Comparison of ENCODE assay signal across 23 cellular contexts in genomic region chr19:55242517-55242916, GRCh38. TPM values are rescaled to one million over a fixed set of nuclear protein-coding genes. Genes with fewer than 3 reads are reported as not detected.
A peak's percentile ranks its signal among the peaks of the same experiment; 100 is the strongest.
DNase-seq lines count a peak whose midpoint lies in the region; ATAC-seq, FAIRE-seq and TF ChIP-seq lines count a peak whose summit lies in the region.
"Had no signal": no experiment of that assay in that cellular context is flagged by ENCODE, and none has a peak within 500 bp of the region (broad histone marks: within the 10 kb centered on the region; RNA-seq: fewer than 3 reads in every experiment).

No MANE protein-coding gene starts in this region.

- no peak overlapping the region for H3K4me3 Mint-ChIP-seq in MCF 10A (ENCODE audit: unreplicated experiment)
- H3K4me3 Mint-ChIP-seq in activated CD8-positive, alpha-beta T cell treated with anti-CD3 and anti-CD28 coated beads for 36 hours, result no peak overlapping the region
- H3K4me3 Mint-ChIP-seq: CD4-positive, alpha-beta T cell had no signal

- H2AK5ac ChIP-seq in H1 (ENCODE audit: low read depth, low read length), result no peak overlapping the region

- H4K20me1 ChIP-seq in H1 (replicated peaks in 1 of 2; ENCODE audit: control insufficient read depth in 1 of 2, insufficient read depth in 2 of 2, low read length in 2 of 2), result peaks cover 1 to 20% of the 10 kb centered on the region in 2 experiments

- H3K9me3 Mint-ChIP-seq in MCF 10A (ENCODE audit: unreplicated experiment), result no peaks in the 10 kb centered on the region
- H3K9me3 Mint-ChIP-seq in activated CD8-positive, alpha-beta T cell treated with anti-CD3 and anti-CD28 coated beads for 36 hours, result no peaks in the 10 kb centered on the region
- H3K9me3 Mint-ChIP-seq: CD4-positive, alpha-beta T cell had no signal

- no peak overlapping the region for H3K4ac ChIP-seq in H1 (replicated peaks; ENCODE audit: insufficient read length, low read depth, low read length)

- WGBS in H1 (ENCODE audit: extremely low coverage in 1 of 2, insufficient coverage in 1 of 2, insufficient read length in 1 of 2, insufficient replicate concordance in 2 of 2, low coverage in 1 of 2, low lambda C conversion rate in 2 of 2, missing lambda C conversion rate in 1 of 2), 2 experiments, result 88% methylated on average over 6 of the region's 7 CpGs; no CpG with 5 or more reads in 1 of the 2 experiments
- 76 to 77% methylated on average over 7 of the region's 7 CpGs for WGBS in aorta, 2 donors

- peak overlapping the region; percentile 55 for H3K27ac Mint-ChIP-seq in MCF 10A (ENCODE audit: low read depth, unreplicated experiment)
- H3K27ac Mint-ChIP-seq in activated CD8-positive, alpha-beta T cell treated with anti-CD3 and anti-CD28 coated beads for 36 hours, result peak overlapping the region; percentile 14
- H3K27ac Mint-ChIP-seq: CD4-positive, alpha-beta T cell had no signal

- H3K79me2 ChIP-seq in H1 (ENCODE audit: control insufficient read depth in 1 of 2, insufficient read depth in 2 of 2, low read length in 2 of 2), result peaks cover 0 to 3% of the 10 kb centered on the region in 2 experiments; a peak in 1 of 4 replicates

- H3K23me2 ChIP-seq in H1 (ENCODE audit: low read depth, low read length), result no peaks in the 10 kb centered on the region

- H2BK5ac ChIP-seq in H1 (ENCODE audit: low read depth, low read length), result no peak overlapping the region

- no peak overlapping the region for H2BK12ac ChIP-seq in H1 (ENCODE audit: low read depth, low read length)

- TF ChIP-seq CTCF in MCF 10A (IDR thresholded peaks at IDR 0.05; ENCODE audit: unreplicated experiment) (no peak), breast epithelium (IDR thresholded peaks at IDR 0.05) (no peak), H1 (IDR thresholded peaks at IDR 0.05; ENCODE audit: control extremely low read depth in 1 of 3, insufficient read depth in 1 of 3, low read depth in 1 of 3, low read length in 3 of 3) (no peak)
- TF ChIP-seq CTCF in activated CD8-positive, alpha-beta T cell treated with anti-CD3 and anti-CD28 coated beads for 36 hours (IDR thresholded peaks at IDR 0.05), result no peak

- no peak for TF ChIP-seq POLR2A in breast epithelium (IDR thresholded peaks at IDR 0.05)
- no peak for TF ChIP-seq POLR2A in H1 (IDR thresholded peaks at IDR 0.05; ENCODE audit: control extremely low read depth in 1 of 2, low read depth in 2 of 2, low read length in 2 of 2)

- H3K27ac ChIP-seq in breast epithelium (no peak overlapping the region), H1 (ENCODE audit: low read depth, low read length) (no peak overlapping the region), aorta (ENCODE audit: low read depth in 1 of 2, low read length in 2 of 2) (no peak overlapping the region)
- H3K27ac ChIP-seq: BLaER1, KMS-11 had no signal

- TF ChIP-seq RAD21 in H1 (IDR thresholded peaks at IDR 0.05 in 1 of 2, conservative IDR thresholded peaks at IDR 0.05 in 1 of 2; ENCODE audit: low read depth in 2 of 2, low read length in 2 of 2), result no peak

- BruUV-seq in MCF 10A (replicated peaks; lab: Mats Ljungman, UMichigan), result no TSS peak

- ATAC-seq in activated CD8-positive, alpha-beta T cell treated with anti-CD3 and anti-CD28 coated beads for 36 hours, result no peak
- ATAC-seq in aorta (ENCODE audit: low FRiP score), result no peak
- ATAC-seq in sciatic nerve, result no peak

- no peak for DNase-seq in MCF 10A (ENCODE audit: unreplicated experiment)
- no peak for DNase-seq in breast epithelium (ENCODE audit: low spot score in 2 of 2)
- DNase-seq in activated CD8-positive, alpha-beta T cell treated with anti-CD3 and anti-CD28 coated beads for 36 hours, result no peak
- DNase-seq in H1 (ENCODE audit: low read depth in 1 of 2, low spot score in 2 of 2), result no peak
- DNase-seq in aorta, result peak; percentile 29 to 46
- DNase-seq in sciatic nerve (ENCODE audit: low spot score), result no peak
- no peak for DNase-seq in Ammon's horn (ENCODE audit: low spot score)
- DNase-seq: Caco-2; CD4-positive, alpha-beta T cell; DMS 273 treated with DMSO at 0.1 percent for 48 hours; DMS79 treated with DMSO at 0.1 percent for 48 hours; IMR-90; MV-4-11; NCI-H1105 treated with DMSO at 0.1 percent for 48 hours; NCI-H2081; NCI-H2171; NCI-H345; NCI-H524; NCI-H774; NK-92 treated with Interleukin-12 subunit alpha and Interleukin-12 subunit beta, amount 100 ng/mL, for 24 hours had no signal

- no peak overlapping the region for H2BK15ac ChIP-seq in H1 (ENCODE audit: low read length)

- no peak overlapping the region for H3K56ac ChIP-seq in H1 (replicated peaks; ENCODE audit: insufficient read length, low read depth, low read length)

- H3K4me1 ChIP-seq in breast epithelium (no peaks in the 10 kb centered on the region), H1 (replicated peaks in 1 of 4; ENCODE audit: control insufficient read depth in 3 of 4, insufficient read depth in 4 of 4, low read length in 3 of 4) (no peaks in the 10 kb centered on the region), aorta (ENCODE audit: control insufficient read depth in 1 of 2, insufficient read depth in 2 of 2, low read length in 2 of 2) (no peaks in the 10 kb centered on the region)
- H3K4me1 ChIP-seq: Caco-2 had no signal

- CTCF ChIA-PET in MCF 10A (lab: Yijun Ruan, JAX) (no interaction called here), H1 (lab: Charles Lee; ENCODE audit: partially characterized antibody) (interaction anchor here (1.2 to 8.4 kb wide), 2 partner anchors 13 to 23 kb away, joined by 3 to 32 read pairs; no protein-coding TSS in a partner anchor)
- CTCF ChIA-PET in activated CD8-positive, alpha-beta T cell treated with anti-CD3 and anti-CD28 coated beads for 36 hours (lab: Charles Lee), result interaction anchor here (0.7 kb wide), 1 partner anchor 8 kb away, joined by 3 read pairs; no protein-coding TSS in a partner anchor

- no peak overlapping the region for H3K23ac ChIP-seq in H1 (ENCODE audit: insufficient read length)

- no peak overlapping the region for H3K4me3 ChIP-seq in breast epithelium
- H3K4me3 ChIP-seq in H1 (ENCODE audit: extremely low read depth in 1 of 4, insufficient read depth in 2 of 4, low read depth in 3 of 4, low read length in 4 of 4), result no peak overlapping the region
- H3K4me3 ChIP-seq in aorta (ENCODE audit: low read length in 2 of 2), result no peak overlapping the region
- H3K4me3 ChIP-seq: BLaER1 had no signal

- no peaks in the 10 kb centered on the region for H3K27me3 Mint-ChIP-seq in MCF 10A (ENCODE audit: insufficient read depth, unreplicated experiment)
- H3K27me3 Mint-ChIP-seq in activated CD8-positive, alpha-beta T cell treated with anti-CD3 and anti-CD28 coated beads for 36 hours, result no peaks in the 10 kb centered on the region
- H3K27me3 Mint-ChIP-seq: CD4-positive, alpha-beta T cell had no signal

- no peak overlapping the region for H4K5ac ChIP-seq in H1 (ENCODE audit: insufficient read length, low read depth, low read length)

- intact Hi-C loops in MCF 10A (cut with micrococcal nuclease) (no loop called here), breast epithelium (cut with DNase I; ENCODE audit: low total_unique reads) (loop anchor here (5.0 kb wide), 1 partner anchor 95 kb away; the partner anchor contains the start of gene TNNT1), aorta (cut with DNase I) (no loop called here), sciatic nerve (cut with DNase I) (no loop called here)
- intact Hi-C loops in activated CD8-positive, alpha-beta T cell treated with anti-CD3 and anti-CD28 coated beads for 36 hours (cut with micrococcal nuclease), result no loop called here

- H3K27me3 ChIP-seq in breast epithelium (no peaks in the 10 kb centered on the region), H1 (replicated peaks in 1 of 4; ENCODE audit: control insufficient read depth in 3 of 4, extremely low read depth in 1 of 4, insufficient read depth in 3 of 4, low read length in 3 of 4) (no peaks in the 10 kb centered on the region), aorta (ENCODE audit: control insufficient read depth in 1 of 2, insufficient read depth in 2 of 2, low read length in 1 of 2) (no peaks in the 10 kb centered on the region)
- H3K27me3 ChIP-seq: BLaER1 had no signal

- no peak overlapping the region for H4K91ac ChIP-seq in H1 (replicated peaks; ENCODE audit: insufficient read length, low read length)

- peaks cover 51% of the 10 kb centered on the region for H3K36me3 Mint-ChIP-seq in MCF 10A (ENCODE audit: insufficient read depth, unreplicated experiment)
- H3K36me3 Mint-ChIP-seq in activated CD8-positive, alpha-beta T cell treated with anti-CD3 and anti-CD28 coated beads for 36 hours (ENCODE audit: low read depth), result peaks cover 37% of the 10 kb centered on the region

- no peak for TF ChIP-seq EP300 in H1 (IDR thresholded peaks at IDR 0.05; ENCODE audit: borderline replicate concordance in 1 of 2, low read depth in 2 of 2, low read length in 2 of 2)

- H3K4me2 ChIP-seq in H1 (ENCODE audit: insufficient read depth in 1 of 2, low read depth in 2 of 2, low read length in 2 of 2), result no peak overlapping the region
- H3K4me2 ChIP-seq: BLaER1, KMS-11 had no signal

- H4K8ac ChIP-seq in H1 (ENCODE audit: extremely low read depth, insufficient read depth, low read length), result peak overlapping the region; percentile 68; the same call in 1 of the 2 replicates

- no peaks in the 10 kb centered on the region for H3K4me1 Mint-ChIP-seq in MCF 10A (ENCODE audit: insufficient read depth, unreplicated experiment)
- H3K4me1 Mint-ChIP-seq in activated CD8-positive, alpha-beta T cell treated with anti-CD3 and anti-CD28 coated beads for 36 hours (ENCODE audit: low read depth), result no peaks in the 10 kb centered on the region

- H2BK20ac ChIP-seq in H1 (ENCODE audit: low read length), result no peak overlapping the region

- H2AFZ ChIP-seq in H1 (ENCODE audit: low read length), result no peak overlapping the region

- H3K9me3 ChIP-seq in breast epithelium (no peaks in the 10 kb centered on the region), H1 (ENCODE audit: insufficient read depth in 2 of 2, low read depth in 1 of 2, low read length in 1 of 2) (no peaks in the 10 kb centered on the region), aorta (ENCODE audit: control insufficient read depth, low read length) (no peaks in the 10 kb centered on the region)
- H3K9me3 ChIP-seq: BLaER1, Caco-2 had no signal

- POLR2A ChIA-PET in MCF 10A (lab: Yijun Ruan, JAX) (no interaction called here), H1 (lab: Charles Lee; ENCODE audit: partially characterized antibody) (interaction anchor here (1.5 kb wide), 1 partner anchor 13 kb away, joined by 4 read pairs; no protein-coding TSS in a partner anchor)
- POLR2A ChIA-PET in activated CD8-positive, alpha-beta T cell treated with anti-CD3 and anti-CD28 coated beads for 36 hours (lab: Charles Lee), result interaction anchor here (1.3 to 1.5 kb wide), 2 partner anchors 9 to 11 kb away, joined by 5 to 6 read pairs; no protein-coding TSS in a partner anchor

- H3K36me3 ChIP-seq in breast epithelium (peaks cover 10% of the 10 kb centered on the region), H1 (ENCODE audit: control insufficient read depth in 2 of 4, insufficient read depth in 4 of 4, low read length in 3 of 4) (peaks cover 15 to 56% (median 41%) of the 10 kb centered on the region in 4 experiments), aorta (ENCODE audit: control insufficient read depth in 1 of 2, insufficient read depth in 2 of 2, low read length in 1 of 2) (peaks cover 0 to 9% of the 10 kb centered on the region in 2 donors)

- no peak overlapping the region for H2BK120ac ChIP-seq in H1 (replicated peaks; ENCODE audit: low read depth, low read length)

- no peak overlapping the region for H3K9ac ChIP-seq in H1 (replicated peaks in 1 of 4; ENCODE audit: extremely low read depth in 1 of 4, low read depth in 3 of 4, low read length in 3 of 4)
- H3K9ac ChIP-seq: BLaER1, KMS-11 had no signal

- no peak overlapping the region for H3K14ac ChIP-seq in H1 (ENCODE audit: insufficient read length)

- H3K18ac ChIP-seq in H1 (ENCODE audit: extremely low read depth, low read length), result no peak overlapping the region

- no peak for FAIRE-seq in H1 (lab: Jason Lieb, UNC)
- FAIRE-seq: H54 had no signal

- H3K79me1 ChIP-seq in H1 (ENCODE audit: low read depth, low read length), result peaks cover 5% of the 10 kb centered on the region; the same call in 1 of the 2 replicates

RNA-seq across cellular contexts. Expression of gene TMEM86B, which starts 14.0 kb away (rescaled TPM):
- total RNA-seq in MCF 10A (2022) (4.2 and 4.7 TPM in 2 replicates), breast epithelium (1 to 10 TPM in 2 of 3 donors, under 1 TPM in 1; 0.80 to 3.6 (median 1.6) TPM), aorta (1 to 10 TPM; 2.0 to 3.6 TPM), sciatic nerve (6.0 TPM)
- total RNA-seq in activated CD8-positive, alpha-beta T cell treated with anti-CD3 and anti-CD28 coated beads for 36 hours, result 1 to 10 TPM; 5.8 to 6.2 TPM
- 2.0 and 2.1 TPM in 2 replicates for total RNA-seq in H1 (2021; fragmentation: NEBNext Ultra II Directional; extraction: Animal tissue kit (Norgen Biotek cat#: 25700))
- polyA plus RNA-seq in H1 (2011; rRNA removed) (2.9 and 4.2 TPM in 2 replicates), aorta (10 to 100 TPM in 1 of 2 donors, 1 to 10 TPM in 1; 2.9 to 10.9 TPM)
- polyA plus RNA-seq in H1 (2011; cell fraction: cytosol; rRNA removed), result 1.6 TPM
- polyA plus RNA-seq in H1 (2011; cell fraction: nucleus; rRNA removed), result 11.9 TPM
- polyA plus RNA-seq in H1 (2012, experiment 1 of 2), result 0.81 to 2.9 TPM (median 2.6 TPM) in 4 replicates
- 2.2 TPM for polyA plus RNA-seq in H1 (2012, experiment 2 of 2)
- polyA plus RNA-seq in H1 (2013, experiment 1 of 2), result 2.2 TPM
- 1.9 TPM for polyA plus RNA-seq in H1 (2013, experiment 2 of 2)
- 0.63 and 1.7 TPM in 2 replicates for polyA minus RNA-seq in H1 (2011; rRNA and poly(A)+ RNA removed)
- polyA minus RNA-seq in H1 (2011; cell fraction: cytosol; rRNA and poly(A)+ RNA removed), result not detected
- 4.3 TPM for polyA minus RNA-seq in H1 (2011; cell fraction: nucleus; rRNA and poly(A)+ RNA removed)

RNA-seq across cellular contexts. Expression of gene PPP6R1, which starts 16.3 kb away (rescaled TPM):
- total RNA-seq in MCF 10A (2022) (70.6 and 78.9 TPM in 2 replicates), breast epithelium (10 to 100 TPM; 23.8 to 31.5 (median 28.2) TPM), aorta (10 to 100 TPM; 47.9 to 55.4 TPM), sciatic nerve (40.4 TPM)
- total RNA-seq in activated CD8-positive, alpha-beta T cell treated with anti-CD3 and anti-CD28 coated beads for 36 hours, result 100 to 1,000 TPM; 197 to 207 TPM
- 74.4 and 75.6 TPM in 2 replicates for total RNA-seq in H1 (2021; fragmentation: NEBNext Ultra II Directional; extraction: Animal tissue kit (Norgen Biotek cat#: 25700))
- polyA plus RNA-seq in H1 (2011; rRNA removed) (36.4 and 52.5 TPM in 2 replicates), aorta (10 to 100 TPM; 15.2 to 25.3 TPM)
- polyA plus RNA-seq in H1 (2011; cell fraction: cytosol; rRNA removed), result 44.1 TPM
- 72.3 TPM for polyA plus RNA-seq in H1 (2011; cell fraction: nucleus; rRNA removed)
- 38.2 to 56.4 TPM (median 52.6 TPM) in 4 replicates for polyA plus RNA-seq in H1 (2012, experiment 1 of 2)
- polyA plus RNA-seq in H1 (2012, experiment 2 of 2), result 46.1 TPM
- polyA plus RNA-seq in H1 (2013, experiment 1 of 2), result 34.4 TPM
- polyA plus RNA-seq in H1 (2013, experiment 2 of 2), result 33.2 TPM
- 55.1 and 73.5 TPM in 2 replicates for polyA minus RNA-seq in H1 (2011; rRNA and poly(A)+ RNA removed)
- 62.7 TPM for polyA minus RNA-seq in H1 (2011; cell fraction: cytosol; rRNA and poly(A)+ RNA removed)
- 41.3 TPM for polyA minus RNA-seq in H1 (2011; cell fraction: nucleus; rRNA and poly(A)+ RNA removed)

RNA-seq across cellular contexts. Expression of gene PTPRH, which starts 33.2 kb away (rescaled TPM):
- total RNA-seq in MCF 10A (2022) (0.56 and 2.3 TPM in 2 replicates), breast epithelium (10 to 100 TPM in 1 of 3 donors, 1 to 10 TPM in 1, under 1 TPM in 1; 0.73 to 10.2 (median 2.1) TPM), aorta (1 to 10 TPM in 1 of 2 donors, under 1 TPM in 1; 0.29 to 1.9 TPM), sciatic nerve (1.5 TPM)
- total RNA-seq in activated CD8-positive, alpha-beta T cell treated with anti-CD3 and anti-CD28 coated beads for 36 hours, result not detected
- total RNA-seq in H1 (2021; fragmentation: NEBNext Ultra II Directional; extraction: Animal tissue kit (Norgen Biotek cat#: 25700)), result 0.21 and 0.30 TPM in 2 replicates
- polyA plus RNA-seq in H1 (2011; rRNA removed) (0.39 and 1.1 TPM in 2 replicates), aorta (1 to 10 TPM in 1 of 2 donors, under 1 TPM in 1; 0.03 to 7.5 TPM)
- polyA plus RNA-seq in H1 (2011; cell fraction: cytosol; rRNA removed), result 0.34 TPM
- polyA plus RNA-seq in H1 (2011; cell fraction: nucleus; rRNA removed), result 1.3 TPM
- 0.19 to 0.57 TPM (median 0.32 TPM) in 4 replicates for polyA plus RNA-seq in H1 (2012, experiment 1 of 2)
- 0.31 TPM for polyA plus RNA-seq in H1 (2012, experiment 2 of 2)
- polyA plus RNA-seq in H1 (2013, experiment 1 of 2), result 0.75 TPM
- 0.98 TPM for polyA plus RNA-seq in H1 (2013, experiment 2 of 2)
- polyA minus RNA-seq in H1 (2011; rRNA and poly(A)+ RNA removed), result 1.6 TPM in 2 replicates
- 0.51 TPM for polyA minus RNA-seq in H1 (2011; cell fraction: cytosol; rRNA and poly(A)+ RNA removed)
- polyA minus RNA-seq in H1 (2011; cell fraction: nucleus; rRNA and poly(A)+ RNA removed), result 1.3 TPM
- total RNA-seq: CD4-positive, alpha-beta T cell had no signal

RNA-seq across cellular contexts. Expression of gene HSPBP1, which starts 37.4 kb away (rescaled TPM):
- total RNA-seq in MCF 10A (2022), result 49.2 and 53.1 TPM in 2 replicates
- 10 to 100 TPM; 13.3 to 36.1 (median 32.6) TPM for total RNA-seq in breast epithelium
- 10 to 100 TPM; 46.4 to 47.1 TPM for total RNA-seq in activated CD8-positive, alpha-beta T cell treated with anti-CD3 and anti-CD28 coated beads for 36 hours
- total RNA-seq in H1 (2021; fragmentation: NEBNext Ultra II Directional; extraction: Animal tissue kit (Norgen Biotek cat#: 25700)), result 63.4 and 68.8 TPM in 2 replicates
- 100 and 111 TPM in 2 replicates for polyA plus RNA-seq in H1 (2011; rRNA removed)
- polyA plus RNA-seq in H1 (2011; cell fraction: cytosol; rRNA removed), result 86.6 TPM
- 74.0 TPM for polyA plus RNA-seq in H1 (2011; cell fraction: nucleus; rRNA removed)
- 44.6 to 69.6 TPM (median 66.9 TPM) in 4 replicates for polyA plus RNA-seq in H1 (2012, experiment 1 of 2)
- 84.2 TPM for polyA plus RNA-seq in H1 (2012, experiment 2 of 2)
- polyA plus RNA-seq in H1 (2013, experiment 1 of 2), result 34.0 TPM
- polyA plus RNA-seq in H1 (2013, experiment 2 of 2), result 34.1 TPM
- 16.1 and 17.2 TPM in 2 replicates for polyA minus RNA-seq in H1 (2011; rRNA and poly(A)+ RNA removed)
- polyA minus RNA-seq in H1 (2011; cell fraction: cytosol; rRNA and poly(A)+ RNA removed), result 28.0 TPM
- polyA minus RNA-seq in H1 (2011; cell fraction: nucleus; rRNA and poly(A)+ RNA removed), result 21.6 TPM
- 10 to 100 TPM; 14.1 to 16.3 TPM for total RNA-seq in aorta
- 10 to 100 TPM; 14.7 to 25.3 TPM for polyA plus RNA-seq in aorta
- 16.1 TPM for total RNA-seq in sciatic nerve

RNA-seq across cellular contexts. Expression of gene BRSK1, which starts 41.3 kb away (rescaled TPM):
- total RNA-seq in MCF 10A (2022), result 3.8 and 5.1 TPM in 2 replicates
- total RNA-seq in breast epithelium, result 1 to 10 TPM in 2 of 3 donors, not detected in 1; 2.5 to 4.6 TPM
- 1 to 10 TPM; 5.1 to 5.8 TPM for total RNA-seq in activated CD8-positive, alpha-beta T cell treated with anti-CD3 and anti-CD28 coated beads for 36 hours
- total RNA-seq in H1 (2021; fragmentation: NEBNext Ultra II Directional; extraction: Animal tissue kit (Norgen Biotek cat#: 25700)), result 32.7 and 33.6 TPM in 2 replicates
- 27.6 and 55.2 TPM in 2 replicates for polyA plus RNA-seq in H1 (2011; rRNA removed)
- polyA plus RNA-seq in H1 (2011; cell fraction: cytosol; rRNA removed), result 51.4 TPM
- polyA plus RNA-seq in H1 (2011; cell fraction: nucleus; rRNA removed), result 281 TPM
- 32.1 to 43.0 TPM (median 39.5 TPM) in 4 replicates for polyA plus RNA-seq in H1 (2012, experiment 1 of 2)
- polyA plus RNA-seq in H1 (2012, experiment 2 of 2), result 19.0 TPM
- polyA plus RNA-seq in H1 (2013, experiment 1 of 2), result 19.6 TPM
- 16.3 TPM for polyA plus RNA-seq in H1 (2013, experiment 2 of 2)
- 10.9 and 17.1 TPM in 2 replicates for polyA minus RNA-seq in H1 (2011; rRNA and poly(A)+ RNA removed)
- polyA minus RNA-seq in H1 (2011; cell fraction: cytosol; rRNA and poly(A)+ RNA removed), result 14.6 TPM
- polyA minus RNA-seq in H1 (2011; cell fraction: nucleus; rRNA and poly(A)+ RNA removed), result 30.8 TPM
- 10 to 100 TPM; 14.2 to 18.5 TPM for total RNA-seq in aorta
- 10 to 100 TPM in 1 of 2 donors, 1 to 10 TPM in 1; 4.8 to 25.1 TPM for polyA plus RNA-seq in aorta
- 6.5 TPM for total RNA-seq in sciatic nerve

Comparison
In these comparisons a context has a peak if more than half of its experiments do, and no peak if none do; other contexts are left out.
1. DNase-seq: peak in aorta (2 of 2); none in MCF 10A (single experiment), breast epithelium (0 of 2), activated CD8-positive, alpha-beta T cell treated with anti-CD3 and anti-CD28 coated beads for 36 hours (single experiment), H1 (0 of 2), sciatic nerve (single experiment) and Ammon's horn (single experiment).